1 cellular context compared by ENCODE assay signal in the genomic region with DNA sequence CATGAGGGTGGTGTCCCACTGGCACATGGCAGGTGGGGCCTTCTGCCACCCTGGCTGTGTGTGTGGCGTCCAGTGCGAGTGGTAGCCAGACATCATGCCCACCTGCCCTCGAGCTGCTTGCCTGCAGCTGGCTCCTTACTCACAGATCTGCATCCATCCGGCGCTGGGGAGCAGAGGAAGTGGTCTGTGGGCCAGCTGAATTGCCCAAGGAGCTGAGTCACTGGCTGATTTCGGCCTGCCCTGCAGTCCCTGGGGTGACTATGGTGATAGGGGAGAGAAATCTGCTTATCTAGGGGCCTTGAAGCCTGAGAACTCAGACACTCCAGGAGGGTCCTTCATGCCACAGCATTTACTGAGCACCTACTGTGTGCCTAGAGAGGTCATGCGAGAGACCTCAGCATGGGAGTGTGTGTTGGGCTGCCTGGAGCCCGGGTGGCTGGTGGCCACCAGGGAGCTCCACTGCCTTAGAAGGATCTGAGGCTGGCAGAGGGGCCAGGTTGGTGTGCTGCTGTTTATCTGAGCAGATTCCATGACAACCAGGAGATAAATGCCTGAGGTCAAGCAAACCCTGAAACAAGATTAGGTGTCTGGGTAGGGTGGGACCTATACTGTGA.
A peak's percentile ranks its signal among the peaks of the same experiment; 100 is the strongest.
TF ChIP-seq lines count a peak whose summit lies in the region.

No MANE protein-coding gene starts in this region.

TF ChIP-seq in GM12878, 131 proteins besides CTCF, POLR2A, EP300 and RAD21 (continued from another document and continues in another):
- TF ChIP-seq, protein P1, sequence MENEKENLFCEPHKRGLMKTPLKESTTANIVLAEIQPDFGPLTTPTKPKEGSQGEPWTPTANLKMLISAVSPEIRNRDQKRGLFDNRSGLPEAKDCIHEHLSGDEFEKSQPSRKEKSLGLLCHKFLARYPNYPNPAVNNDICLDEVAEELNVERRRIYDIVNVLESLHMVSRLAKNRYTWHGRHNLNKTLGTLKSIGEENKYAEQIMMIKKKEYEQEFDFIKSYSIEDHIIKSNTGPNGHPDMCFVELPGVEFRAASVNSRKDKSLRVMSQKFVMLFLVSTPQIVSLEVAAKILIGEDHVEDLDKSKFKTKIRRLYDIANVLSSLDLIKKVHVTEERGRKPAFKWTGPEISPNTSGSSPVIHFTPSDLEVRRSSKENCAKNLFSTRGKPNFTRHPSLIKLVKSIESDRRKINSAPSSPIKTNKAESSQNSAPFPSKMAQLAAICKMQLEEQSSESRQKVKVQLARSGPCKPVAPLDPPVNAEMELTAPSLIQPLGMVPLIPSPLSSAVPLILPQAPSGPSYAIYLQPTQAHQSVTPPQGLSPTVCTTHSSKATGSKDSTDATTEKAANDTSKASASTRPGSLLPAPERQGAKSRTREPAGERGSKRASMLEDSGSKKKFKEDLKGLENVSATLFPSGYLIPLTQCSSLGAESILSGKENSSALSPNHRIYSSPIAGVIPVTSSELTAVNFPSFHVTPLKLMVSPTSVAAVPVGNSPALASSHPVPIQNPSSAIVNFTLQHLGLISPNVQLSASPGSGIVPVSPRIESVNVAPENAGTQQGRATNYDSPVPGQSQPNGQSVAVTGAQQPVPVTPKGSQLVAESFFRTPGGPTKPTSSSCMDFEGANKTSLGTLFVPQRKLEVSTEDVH (IDR thresholded peaks at IDR 0.05; ENCODE audit: low read depth, partially characterized antibody): no peak
- TF ChIP-seq ELK1 (IDR thresholded peaks at IDR 0.05; ENCODE audit: low read depth, low read length) (no peak), YY1 (IDR thresholded peaks at IDR 0.05; ENCODE audit: low read depth, low read length) (peak; percentile 5; the same call in 1 of the 2 replicates), NBN (IDR thresholded peaks at IDR 0.05) (peak; percentile 64; the same call in 1 of the 2 replicates), NR2C1 (IDR thresholded peaks at IDR 0.05) (no peak), ZNF687 (IDR thresholded peaks at IDR 0.05) (peak; percentile 98), WRNIP1 (IDR thresholded peaks at IDR 0.05; ENCODE audit: borderline replicate concordance, low read depth, low read length) (no peak; the same call in 1 of the 2 replicates), BMI1 (IDR thresholded peaks at IDR 0.05; ENCODE audit: borderline replicate concordance) (peak; percentile 40; the same call in 1 of the 2 replicates), ATF3 (IDR thresholded peaks at IDR 0.05; ENCODE audit: borderline replicate concordance, extremely low read depth, low read depth, low read length) (no peak), ESRRA (IDR thresholded peaks at IDR 0.05; ENCODE audit: low read length) (0 out of 2 replicates have a peak, but pooled peaks have one; percentile 33), ATF7 (IDR thresholded peaks at IDR 0.05; ENCODE audit: low read depth) (peak; percentile 22; the same call in 1 of the 2 replicates), RB1 (IDR thresholded peaks at IDR 0.05; ENCODE audit: borderline replicate concordance) (0 out of 2 replicates have a peak, but pooled peaks have one; percentile 26), SMC3 (IDR thresholded peaks at IDR 0.05; ENCODE audit: borderline replicate concordance, low read length) (peak; percentile 44), BHLHE40 (IDR thresholded peaks at IDR 0.05; ENCODE audit: borderline replicate concordance in 1 of 2, low read depth in 2 of 2, low read length in 1 of 2) (peak; percentile 56 to 64; a peak in 3 of 4 replicates), CHD2 (IDR thresholded peaks at IDR 0.05; ENCODE audit: borderline replicate concordance, low read depth, low read length) (peak; percentile 53; the same call in 1 of the 2 replicates), MXI1 (IDR thresholded peaks at IDR 0.05; ENCODE audit: low read depth, low read length) (0 out of 2 replicates have a peak, but pooled peaks have one; percentile 53), LARP7 (IDR thresholded peaks at IDR 0.05) (no peak), RELA (IDR thresholded peaks at IDR 0.05; ENCODE audit: borderline replicate concordance, partially characterized antibody) (no peak), STAT1 (conservative IDR thresholded peaks at IDR 0.05) (no peak), HDAC6 (IDR thresholded peaks at IDR 0.05; ENCODE audit: unreplicated experiment) (no peak), MTA3 (IDR thresholded peaks at IDR 0.05; ENCODE audit: borderline replicate concordance, low read length) (no peak), ZNF592 (IDR thresholded peaks at IDR 0.05) (peak; percentile 88), PAX8 (IDR thresholded peaks at IDR 0.05) (no peak), ZNF207 (IDR thresholded peaks at IDR 0.05; ENCODE audit: borderline replicate concordance) (0 out of 2 replicates have a peak, but pooled peaks have one; percentile 40), CHD4 (IDR thresholded peaks at IDR 0.05) (no peak; the same call in 1 of the 2 replicates), CEBPB (IDR thresholded peaks at IDR 0.05; ENCODE audit: borderline replicate concordance in 1 of 2, low read depth in 2 of 2, low read length in 2 of 2) (no peak), SRF (IDR thresholded peaks at IDR 0.05; ENCODE audit: low read depth in 2 of 2, low read length in 2 of 2) (no peak), BACH1 (IDR thresholded peaks at IDR 0.05; ENCODE audit: borderline replicate concordance) (peak; percentile 93), CREM (IDR thresholded peaks at IDR 0.05; ENCODE audit: low read depth) (peak; percentile 33; the same call in 1 of the 2 replicates), JUND (IDR thresholded peaks at IDR 0.05; ENCODE audit: low read depth, low read length) (peak; percentile 34; the same call in 1 of the 2 replicates), CBX3 (IDR thresholded peaks at IDR 0.05; ENCODE audit: borderline replicate concordance, low read depth) (no peak), SREBF1 (IDR thresholded peaks at IDR 0.05; ENCODE audit: low read length) (no peak), GATAD2B (conservative IDR thresholded peaks at IDR 0.05; ENCODE audit: low read depth) (peak; percentile 61; the same call in 1 of the 2 replicates)
- TF ChIP-seq, protein P2, sequence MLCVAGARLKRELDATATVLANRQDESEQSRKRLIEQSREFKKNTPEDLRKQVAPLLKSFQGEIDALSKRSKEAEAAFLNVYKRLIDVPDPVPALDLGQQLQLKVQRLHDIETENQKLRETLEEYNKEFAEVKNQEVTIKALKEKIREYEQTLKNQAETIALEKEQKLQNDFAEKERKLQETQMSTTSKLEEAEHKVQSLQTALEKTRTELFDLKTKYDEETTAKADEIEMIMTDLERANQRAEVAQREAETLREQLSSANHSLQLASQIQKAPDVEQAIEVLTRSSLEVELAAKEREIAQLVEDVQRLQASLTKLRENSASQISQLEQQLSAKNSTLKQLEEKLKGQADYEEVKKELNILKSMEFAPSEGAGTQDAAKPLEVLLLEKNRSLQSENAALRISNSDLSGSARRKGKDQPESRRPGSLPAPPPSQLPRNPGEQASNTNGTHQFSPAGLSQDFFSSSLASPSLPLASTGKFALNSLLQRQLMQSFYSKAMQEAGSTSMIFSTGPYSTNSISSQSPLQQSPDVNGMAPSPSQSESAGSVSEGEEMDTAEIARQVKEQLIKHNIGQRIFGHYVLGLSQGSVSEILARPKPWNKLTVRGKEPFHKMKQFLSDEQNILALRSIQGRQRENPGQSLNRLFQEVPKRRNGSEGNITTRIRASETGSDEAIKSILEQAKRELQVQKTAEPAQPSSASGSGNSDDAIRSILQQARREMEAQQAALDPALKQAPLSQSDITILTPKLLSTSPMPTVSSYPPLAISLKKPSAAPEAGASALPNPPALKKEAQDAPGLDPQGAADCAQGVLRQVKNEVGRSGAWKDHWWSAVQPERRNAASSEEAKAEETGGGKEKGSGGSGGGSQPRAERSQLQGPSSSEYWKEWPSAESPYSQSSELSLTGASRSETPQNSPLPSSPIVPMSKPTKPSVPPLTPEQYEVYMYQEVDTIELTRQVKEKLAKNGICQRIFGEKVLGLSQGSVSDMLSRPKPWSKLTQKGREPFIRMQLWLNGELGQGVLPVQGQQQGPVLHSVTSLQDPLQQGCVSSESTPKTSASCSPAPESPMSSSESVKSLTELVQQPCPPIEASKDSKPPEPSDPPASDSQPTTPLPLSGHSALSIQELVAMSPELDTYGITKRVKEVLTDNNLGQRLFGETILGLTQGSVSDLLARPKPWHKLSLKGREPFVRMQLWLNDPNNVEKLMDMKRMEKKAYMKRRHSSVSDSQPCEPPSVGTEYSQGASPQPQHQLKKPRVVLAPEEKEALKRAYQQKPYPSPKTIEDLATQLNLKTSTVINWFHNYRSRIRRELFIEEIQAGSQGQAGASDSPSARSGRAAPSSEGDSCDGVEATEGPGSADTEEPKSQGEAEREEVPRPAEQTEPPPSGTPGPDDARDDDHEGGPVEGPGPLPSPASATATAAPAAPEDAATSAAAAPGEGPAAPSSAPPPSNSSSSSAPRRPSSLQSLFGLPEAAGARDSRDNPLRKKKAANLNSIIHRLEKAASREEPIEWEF (IDR thresholded peaks at IDR 0.05; ENCODE audit: insufficient replicate concordance, low read depth, low read length): peak; percentile 57
- TF ChIP-seq, protein P3, sequence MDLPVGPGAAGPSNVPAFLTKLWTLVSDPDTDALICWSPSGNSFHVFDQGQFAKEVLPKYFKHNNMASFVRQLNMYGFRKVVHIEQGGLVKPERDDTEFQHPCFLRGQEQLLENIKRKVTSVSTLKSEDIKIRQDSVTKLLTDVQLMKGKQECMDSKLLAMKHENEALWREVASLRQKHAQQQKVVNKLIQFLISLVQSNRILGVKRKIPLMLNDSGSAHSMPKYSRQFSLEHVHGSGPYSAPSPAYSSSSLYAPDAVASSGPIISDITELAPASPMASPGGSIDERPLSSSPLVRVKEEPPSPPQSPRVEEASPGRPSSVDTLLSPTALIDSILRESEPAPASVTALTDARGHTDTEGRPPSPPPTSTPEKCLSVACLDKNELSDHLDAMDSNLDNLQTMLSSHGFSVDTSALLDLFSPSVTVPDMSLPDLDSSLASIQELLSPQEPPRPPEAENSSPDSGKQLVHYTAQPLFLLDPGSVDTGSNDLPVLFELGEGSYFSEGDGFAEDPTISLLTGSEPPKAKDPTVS (IDR thresholded peaks at IDR 0.05; ENCODE audit: low read depth, low read length): no peak
